Comparison of ENCODE assay signal across 8 cellular contexts in the genomic region with DNA sequence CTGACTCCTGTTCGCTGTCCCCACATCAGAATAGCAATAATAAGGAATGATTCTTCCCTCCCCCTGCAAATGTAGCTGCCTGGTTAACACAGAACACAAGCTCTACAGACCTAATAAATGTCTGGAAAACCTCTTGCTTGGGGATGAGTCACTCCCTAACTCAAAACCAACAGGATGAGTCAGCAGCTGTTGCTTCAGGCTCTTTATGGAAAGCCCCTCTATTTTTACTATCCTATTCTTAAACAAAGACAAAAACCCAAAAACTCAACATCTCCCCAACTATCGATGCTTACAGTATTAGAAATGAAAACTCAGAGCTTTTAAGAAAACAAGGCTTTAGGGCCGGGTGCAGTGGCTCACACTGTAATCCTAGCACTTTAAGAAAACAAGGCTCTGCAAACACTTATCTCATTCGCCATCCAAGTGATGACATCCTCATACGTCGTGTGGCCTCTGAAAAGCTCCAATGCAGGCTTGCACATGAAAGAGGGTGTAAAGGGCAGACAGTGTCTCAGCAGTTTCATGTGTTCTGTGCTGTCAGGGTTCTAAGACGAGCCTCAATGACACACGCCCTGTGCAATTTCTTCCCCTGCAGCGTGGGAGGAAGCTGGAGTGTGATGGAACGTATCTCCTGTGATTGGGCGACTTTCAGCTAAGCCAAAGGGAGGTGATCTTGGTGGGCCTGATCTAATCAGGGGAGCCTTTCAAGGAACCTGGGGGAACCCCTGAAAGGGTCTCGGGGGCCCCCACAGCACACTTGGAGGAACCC.
DNase-seq lines count a peak whose midpoint lies in the region; ATAC-seq lines count a peak whose summit lies in the region.

No MANE protein-coding gene starts in this region.

- H3K27ac ChIP-seq in duodenal mucosa (ENCODE audit: low read depth, low read length): peak overlapping the region; percentile 82
- H3K27ac ChIP-seq in muscle layer of duodenum (ENCODE audit: low read length): peak overlapping the region; percentile 81

- H3K9ac ChIP-seq in duodenal mucosa (ENCODE audit: low read depth in 1 of 2, low read length in 2 of 2): no peak overlapping the region

- intact Hi-C loops in activated CD4-positive, alpha-beta T cell treated with anti-CD3 and anti-CD28 coated beads for 36 hours (cut with DNase I, micrococcal nuclease): loop anchor here (1.0 to 10.0 kb wide), 13 partner anchors 15 to 707 kb away; a partner anchor contains a TSS

- H3K4me1 ChIP-seq in duodenal mucosa (ENCODE audit: control insufficient read depth in 1 of 2, insufficient read depth in 2 of 2, low read length in 2 of 2) (peaks cover 32 to 42% of the 10 kb centered on the region in 2 donors), muscle layer of duodenum (ENCODE audit: control insufficient read depth in 1 of 2, insufficient read depth in 2 of 2, low read length in 2 of 2) (peaks cover 26 to 53% of the 10 kb centered on the region in 2 donors)

- H3K27ac Mint-ChIP-seq in activated CD4-positive, alpha-beta T cell treated with anti-CD3 and anti-CD28 coated beads for 36 hours: peak overlapping the region; percentile 93
- H3K27ac Mint-ChIP-seq in stimulated activated memory B cell treated with anti-CD40 and anti-IgM and Interleukin-4, amounts not matched to agents 10 μg/mL and 1 μg/mL and 100 μg/mL, for 72 hours: peak overlapping the region; percentile 96

- no peaks in the 10 kb centered on the region for H3K27me3 Mint-ChIP-seq in activated CD4-positive, alpha-beta T cell treated with anti-CD3 and anti-CD28 coated beads for 36 hours
- no peaks in the 10 kb centered on the region for H3K27me3 Mint-ChIP-seq in stimulated activated memory B cell treated with anti-CD40 and anti-IgM and Interleukin-4, amounts not matched to agents 10 μg/mL and 1 μg/mL and 100 μg/mL, for 72 hours

- DNase-seq in activated gamma-delta T cell treated with Interleukin-2 at 50 U/mL for 16 hours: peak; percentile 12
- no peak for DNase-seq in activated gamma-delta T cell (lab: John Stamatoyannopoulos, UW)
- DNase-seq in NCI-H2029 treated with DMSO at 0.1 percent for 48 hours (lab: John Stamatoyannopoulos, UW): peak; percentile 90
- DNase-seq in activated CD4-positive, alpha-beta T cell treated with anti-CD3 and anti-CD28 coated beads for 36 hours: peak; percentile 91

- peak; percentile 68 for ATAC-seq in HG02763 (IDR thresholded peaks at IDR 0.05; ENCODE audit: unreplicated experiment)
- ATAC-seq in activated CD4-positive, alpha-beta T cell treated with anti-CD3 and anti-CD28 coated beads for 36 hours: peak; percentile 96
- ATAC-seq in stimulated activated memory B cell treated with anti-CD40 and anti-IgM and Interleukin-4, amounts not matched to agents 10 μg/mL and 1 μg/mL and 100 μg/mL, for 72 hours: peak; percentile 95

- peaks cover 0 to 6% of the 10 kb centered on the region in 2 donors for H3K36me3 ChIP-seq in duodenal mucosa (ENCODE audit: control insufficient read depth in 1 of 2, insufficient read depth in 2 of 2, low read length in 2 of 2)
- H3K36me3 ChIP-seq in muscle layer of duodenum (ENCODE audit: control insufficient read depth in 1 of 2, insufficient read depth in 2 of 2, low read length in 2 of 2): no peaks in the 10 kb centered on the region

- peak overlapping the region; percentile 50 for H3K4me3 Mint-ChIP-seq in activated CD4-positive, alpha-beta T cell treated with anti-CD3 and anti-CD28 coated beads for 36 hours
- H3K4me3 Mint-ChIP-seq in stimulated activated memory B cell treated with anti-CD40 and anti-IgM and Interleukin-4, amounts not matched to agents 10 μg/mL and 1 μg/mL and 100 μg/mL, for 72 hours: peak overlapping the region; percentile 60

- H3K27me3 ChIP-seq in duodenal mucosa (ENCODE audit: control insufficient read depth in 1 of 2, insufficient read depth in 2 of 2, low read length in 2 of 2): no peaks in the 10 kb centered on the region
- no peaks in the 10 kb centered on the region for H3K27me3 ChIP-seq in muscle layer of duodenum (ENCODE audit: low read depth, low read length)

- no peaks in the 10 kb centered on the region for H3K9me3 ChIP-seq in duodenal mucosa (ENCODE audit: control insufficient read depth in 1 of 2, low read length in 2 of 2)
- no peaks in the 10 kb centered on the region for H3K9me3 ChIP-seq in muscle layer of duodenum (ENCODE audit: control insufficient read depth in 1 of 2, low read length in 2 of 2)

- peaks cover 16% of the 10 kb centered on the region for H3K36me3 Mint-ChIP-seq in activated CD4-positive, alpha-beta T cell treated with anti-CD3 and anti-CD28 coated beads for 36 hours (ENCODE audit: low read depth)
- peaks cover 72% of the 10 kb centered on the region for H3K36me3 Mint-ChIP-seq in stimulated activated memory B cell treated with anti-CD40 and anti-IgM and Interleukin-4, amounts not matched to agents 10 μg/mL and 1 μg/mL and 100 μg/mL, for 72 hours

- peaks cover 43% of the 10 kb centered on the region for H3K4me1 Mint-ChIP-seq in activated CD4-positive, alpha-beta T cell treated with anti-CD3 and anti-CD28 coated beads for 36 hours
- peaks cover 60% of the 10 kb centered on the region for H3K4me1 Mint-ChIP-seq in stimulated activated memory B cell treated with anti-CD40 and anti-IgM and Interleukin-4, amounts not matched to agents 10 μg/mL and 1 μg/mL and 100 μg/mL, for 72 hours

- CTCF ChIA-PET in activated CD4-positive, alpha-beta T cell treated with anti-CD3 and anti-CD28 coated beads for 36 hours (lab: Charles Lee): interaction anchor here (0.5 to 3.1 kb wide), 14 partner anchors 10 to 360 kb away, joined by 3 to 15 read pairs (median 5); no protein-coding TSS in a partner anchor

- POLR2A ChIA-PET in activated CD4-positive, alpha-beta T cell treated with anti-CD3 and anti-CD28 coated beads for 36 hours (lab: Charles Lee): interaction anchor here (0.6 to 1.6 kb wide), 12 partner anchors 8 to 352 kb away, joined by 3 to 15 read pairs (median 3); no protein-coding TSS in a partner anchor

- peaks cover 2% of the 10 kb centered on the region for H3K9me3 Mint-ChIP-seq in activated CD4-positive, alpha-beta T cell treated with anti-CD3 and anti-CD28 coated beads for 36 hours (ENCODE audit: low read depth)
- no peaks in the 10 kb centered on the region for H3K9me3 Mint-ChIP-seq in stimulated activated memory B cell treated with anti-CD40 and anti-IgM and Interleukin-4, amounts not matched to agents 10 μg/mL and 1 μg/mL and 100 μg/mL, for 72 hours

- H3K4me3 ChIP-seq in duodenal mucosa (ENCODE audit: low read depth in 1 of 2, low read length in 2 of 2) (no peak overlapping the region), muscle layer of duodenum (ENCODE audit: low read depth in 1 of 2, low read length in 2 of 2) (peak overlapping the region in 1 of 2 donors; percentile 33)
